In genomic region chr6:108561309-108561647, GRCh38 we compare ENCODE assay signal across 8 cellular contexts. TPM values are rescaled to one million over a fixed set of nuclear protein-coding genes. Genes with fewer than 3 reads are reported as not detected.
DNase-seq lines count a peak whose midpoint lies in the region; ATAC-seq, FAIRE-seq and TF ChIP-seq lines count a peak whose summit lies in the region.
"Not testable (repeated sequence)": the region's sequence is repeated elsewhere in the genome, so short reads cannot be mapped to it uniquely, and the experiment has no call there.

No MANE protein-coding gene starts in this region.

- H3K79me1 ChIP-seq in neuronal stem cell (ENCODE audit: low read depth, low read length), result not testable (repeated sequence)

- H3K9me3 ChIP-seq in A549; SJSA1 (replicated peaks); fibroblast of lung (ENCODE audit: control insufficient read depth, insufficient read depth, low read depth, low read length); neuronal stem cell (replicated peaks in 1 of 2; ENCODE audit: control insufficient read depth in 2 of 2, insufficient read depth in 1 of 2, low read depth in 1 of 2, low read length in 2 of 2): not testable (repeated sequence)

- H3K27me3 Mint-ChIP-seq in stimulated activated memory B cell treated with anti-CD40 and anti-IgM and Interleukin-4, amounts not matched to agents 10 μg/mL and 1 μg/mL and 100 μg/mL, for 72 hours, result not testable (repeated sequence)

- TF ChIP-seq POLR2A in A549 (IDR thresholded peaks at IDR 0.05; ENCODE audit: low read length), result not testable (repeated sequence)

- peak overlapping the region; percentile 83 for H2BK15ac ChIP-seq in neuronal stem cell (ENCODE audit: low read length)

- H3K9ac ChIP-seq in fibroblast of lung (ENCODE audit: insufficient read depth, low read length) (peak overlapping the region; percentile 90), neuronal stem cell (ENCODE audit: low read depth, low read length, poor library complexity) (peak overlapping the region; percentile 44)

- H3K79me2 ChIP-seq in fibroblast of lung (ENCODE audit: control insufficient read depth, insufficient read depth, low read length), result peaks cover 47% of the 10 kb centered on the region

- not testable (repeated sequence) for TF ChIP-seq RAD21 in A549 (conservative IDR thresholded peaks at IDR 0.05 in 1 of 2, IDR thresholded peaks at IDR 0.05 in 1 of 2)

- not testable (repeated sequence) for TF ChIP-seq CTCF in A549 (IDR thresholded peaks at IDR 0.05); cardiac fibroblast (IDR thresholded peaks at IDR 0.05; ENCODE audit: low read depth, low read length); fibroblast of lung (conservative IDR thresholded peaks at IDR 0.05 in 1 of 2, IDR thresholded peaks at IDR 0.05 in 1 of 2; ENCODE audit: low read depth in 1 of 2, low read length in 2 of 2)

- peaks cover 14% of the 10 kb centered on the region for H3K27me3 ChIP-seq in H7 (ENCODE audit: control insufficient read depth, insufficient read depth, low read length)
- not testable (repeated sequence) for H3K27me3 ChIP-seq in SJSA1 (replicated peaks); fibroblast of lung (ENCODE audit: control insufficient read depth, insufficient read depth, low read length); layer of hippocampus (ENCODE audit: control insufficient read depth, insufficient read depth, low read length); neuronal stem cell (ENCODE audit: control insufficient read depth in 3 of 3, insufficient read depth in 3 of 3, low read depth in 1 of 3, low read length in 3 of 3)

- not testable (repeated sequence) for H2BK5ac ChIP-seq in neuronal stem cell (ENCODE audit: low read length)

- not testable (repeated sequence) for FAIRE-seq in A549 (lab: Jason Lieb, UNC)

- peaks cover 19% of the 10 kb centered on the region for H3K36me3 Mint-ChIP-seq in stimulated activated memory B cell treated with anti-CD40 and anti-IgM and Interleukin-4, amounts not matched to agents 10 μg/mL and 1 μg/mL and 100 μg/mL, for 72 hours

- H3K27ac Mint-ChIP-seq in stimulated activated memory B cell treated with anti-CD40 and anti-IgM and Interleukin-4, amounts not matched to agents 10 μg/mL and 1 μg/mL and 100 μg/mL, for 72 hours, result peak overlapping the region; percentile 95

- H4K20me1 ChIP-seq in fibroblast of lung (ENCODE audit: control insufficient read depth, extremely low read depth, insufficient read depth, low read length), result not testable (repeated sequence)

- not testable (repeated sequence) for H3K4ac ChIP-seq in neuronal stem cell (ENCODE audit: low read length)

- not testable (repeated sequence) for H3K23ac ChIP-seq in neuronal stem cell (ENCODE audit: low read depth, low read length, poor library complexity)

- not testable (repeated sequence) for H3K9me3 Mint-ChIP-seq in stimulated activated memory B cell treated with anti-CD40 and anti-IgM and Interleukin-4, amounts not matched to agents 10 μg/mL and 1 μg/mL and 100 μg/mL, for 72 hours

- not testable (repeated sequence) for H2BK12ac ChIP-seq in neuronal stem cell (ENCODE audit: low read length)

- not testable (repeated sequence) for H4K91ac ChIP-seq in neuronal stem cell (ENCODE audit: low read depth, low read length, poor library complexity)

- not testable (repeated sequence) for H4K8ac ChIP-seq in neuronal stem cell (ENCODE audit: low read depth, low read length)

- H3K27ac ChIP-seq in A549, result peak overlapping the region; percentile 88 to 95
- not testable (repeated sequence) for H3K27ac ChIP-seq in SJSA1; neuronal stem cell (replicated peaks; ENCODE audit: low read length)
- H3K27ac ChIP-seq in fibroblast of lung (ENCODE audit: insufficient read depth, low read length), result peak overlapping the region; percentile 95
- H3K27ac ChIP-seq in layer of hippocampus (ENCODE audit: low read depth, low read length), result peak overlapping the region; percentile 99

- H3K4me2 ChIP-seq in A549 (peak overlapping the region; percentile 84), neuronal stem cell (ENCODE audit: insufficient read depth, low read length, poor library complexity, severe bottlenecking) (peak overlapping the region; percentile 94)
- not testable (repeated sequence) for H3K4me2 ChIP-seq in fibroblast of lung (ENCODE audit: extremely low read depth, insufficient read depth, low read length)

- peaks cover 54% of the 10 kb centered on the region for H3K4me1 Mint-ChIP-seq in stimulated activated memory B cell treated with anti-CD40 and anti-IgM and Interleukin-4, amounts not matched to agents 10 μg/mL and 1 μg/mL and 100 μg/mL, for 72 hours

- H3K4me3 ChIP-seq in A549 (peak overlapping the region; percentile 95), H7 (ENCODE audit: insufficient read depth, low read depth, low read length) (peak overlapping the region; percentile 79), SJSA1 (peak overlapping the region; percentile 93), cardiac fibroblast (replicated peaks in 1 of 2; ENCODE audit: low read depth in 2 of 2, low read length in 2 of 2) (peak overlapping the region; percentile 91 to 93), fibroblast of lung (replicated peaks in 1 of 4; ENCODE audit: control extremely low read depth in 1 of 4, insufficient read depth in 1 of 4, low read depth in 3 of 4, low read length in 4 of 4) (peak overlapping the region; percentile 96 to 100 (median 97)), neuronal stem cell (ENCODE audit: low read length in 2 of 2) (peak overlapping the region in 1 of 2 donors; percentile 73)

- ATAC-seq in A549; stimulated activated memory B cell treated with anti-CD40 and anti-IgM and Interleukin-4, amounts not matched to agents 10 μg/mL and 1 μg/mL and 100 μg/mL, for 72 hours: not testable (repeated sequence)

- H2AFZ ChIP-seq in fibroblast of lung (ENCODE audit: low read length); neuronal stem cell (ENCODE audit: low read length): not testable (repeated sequence)

- H3K4me1 ChIP-seq in A549 (peaks cover 38% of the 10 kb centered on the region; the same call in 2 of the 3 replicates), SJSA1 (replicated peaks) (peaks cover 55% of the 10 kb centered on the region), fibroblast of lung (ENCODE audit: control insufficient read depth, extremely low read depth, insufficient read depth, low read length) (peaks cover 16% of the 10 kb centered on the region), neuronal stem cell (ENCODE audit: control insufficient read depth in 2 of 2, insufficient read depth in 1 of 2, low read depth in 1 of 2, low read length in 2 of 2) (peaks cover 0 to 18% of the 10 kb centered on the region in 2 donors)

- not testable (repeated sequence) for DNase-seq in A549 (ENCODE audit: low read depth in 1 of 2, low spot score in 1 of 2); H7; cardiac fibroblast (ENCODE audit: low read depth in 2 of 2); fibroblast of lung (ENCODE audit: low read depth in 2 of 2); neuronal stem cell (ENCODE audit: low spot score)
- DNase-seq in SJSA1 (ENCODE audit: low read depth in 1 of 2, low spot score in 2 of 2), result peak in 1 of 2 experiments; percentile 42

- H2AK5ac ChIP-seq in neuronal stem cell (ENCODE audit: low read depth, low read length), result not testable (repeated sequence)

- not testable (repeated sequence) for H2BK120ac ChIP-seq in neuronal stem cell (ENCODE audit: low read depth, low read length)

- not testable (repeated sequence) for TF ChIP-seq EP300 in A549 (IDR thresholded peaks at IDR 0.05)

- H3K18ac ChIP-seq in neuronal stem cell (ENCODE audit: low read length), result not testable (repeated sequence)

- H3K14ac ChIP-seq in neuronal stem cell (ENCODE audit: low read length), result not testable (repeated sequence)

- WGBS in A549 (ENCODE audit: missing lambda C conversion rate), result no CpG with 5 or more reads among the region's 40 CpGs
- WGBS in neuronal stem cell (ENCODE audit: extremely low coverage in 2 of 2, insufficient read length in 2 of 2, insufficient replicate concordance in 1 of 2), 2 donors, result no CpG with 5 or more reads among the region's 40 CpGs

- peak overlapping the region; percentile 72 for H3K4me3 Mint-ChIP-seq in stimulated activated memory B cell treated with anti-CD40 and anti-IgM and Interleukin-4, amounts not matched to agents 10 μg/mL and 1 μg/mL and 100 μg/mL, for 72 hours

- POLR2A ChIA-PET in A549 (lab: Yijun Ruan, JAX), result interaction anchor here (1.7 kb wide), 2 partner anchors 28 to 222 kb away, joined by 3 to 8 read pairs; no protein-coding TSS in a partner anchor

- not testable (repeated sequence) for H3K36me3 ChIP-seq in H7 (replicated peaks; ENCODE audit: control insufficient read depth, insufficient read depth, low read length); fibroblast of lung (ENCODE audit: control insufficient read depth, insufficient read depth, low read length)
- H3K36me3 ChIP-seq in SJSA1 (peaks cover 30% of the 10 kb centered on the region), neuronal stem cell (replicated peaks in 1 of 2; ENCODE audit: control insufficient read depth in 2 of 2, insufficient read depth in 2 of 2, low read length in 2 of 2) (peaks cover 0 to 17% of the 10 kb centered on the region in 2 donors)

- CTCF ChIA-PET in A549 (lab: Yijun Ruan, JAX), result interaction anchor here (1.2 kb wide), 1 partner anchor 62 kb away, joined by 3 read pairs; no protein-coding TSS in a partner anchor

RNA-seq across cellular contexts. Expression of gene FOXO3, which starts 0.6 kb away (rescaled TPM):
- polyA plus RNA-seq in A549 (2011; rRNA removed) (7.5 and 10.0 TPM in 2 replicates), A549 (2017; fragmentation: RNase III; extraction: RNeasy Plus Mini Kit Qiagen cat#74134 plus additional on column Dnase treatment) (4.2 to 4.8 TPM (median 4.6 TPM) in 3 replicates), fibroblast of lung (36.9 and 49.5 TPM in 2 replicates)
- 3.5 and 5.0 TPM in 2 replicates for polyA plus RNA-seq in A549 (2012; cell fraction: cytosol; rRNA removed)
- 3.4 and 3.7 TPM in 2 replicates for polyA plus RNA-seq in A549 (2012; cell fraction: nucleus; rRNA removed)
- 37.0 and 42.7 TPM in 2 replicates for polyA minus RNA-seq in A549 (2011; rRNA and poly(A)+ RNA removed)
- total RNA-seq in H7 (2014; rRNA removed; shearing (Covaris generic)), result 10.9 and 14.0 TPM in 2 replicates
- total RNA-seq in SJSA1 (2014; rRNA removed; shearing (Covaris generic)), result 15.3 and 20.4 TPM in 2 replicates
- total RNA-seq in fibroblast of lung, result 53.7 and 63.9 TPM in 2 replicates
- polyA plus RNA-seq in fibroblast of lung (2012), result 28.1 and 46.7 TPM in 2 replicates
- 241 and 323 TPM in 2 replicates for polyA minus RNA-seq in fibroblast of lung (ENCODE audit: low replicate concordance)
- polyA plus RNA-seq in neuronal stem cell (2013, experiment 1 of 2), result 15.5 TPM
- 16.5 TPM for polyA plus RNA-seq in neuronal stem cell (2013, experiment 2 of 2)
